ENCODE assay signal across 7 cellular contexts in genomic region chr9:32378496-32378895, GRCh38. TPM values are rescaled to one million over a fixed set of nuclear protein-coding genes. Genes with fewer than 3 reads are reported as not detected.
A peak's percentile ranks its signal among the peaks of the same experiment; 100 is the strongest.
DNase-seq lines count a peak whose midpoint lies in the region; ATAC-seq and TF ChIP-seq lines count a peak whose summit lies in the region.

No MANE protein-coding gene starts in this region.

- H3K4me3 ChIP-seq in DND-41 (ENCODE audit: low read depth in 1 of 2, low read length in 2 of 2): no peak overlapping the region
- no peak overlapping the region for H3K4me3 ChIP-seq in fibroblast of mammary gland (ENCODE audit: control insufficient read depth, low read depth, low read length)

- H3K9me3 Mint-ChIP-seq in WTC11 (no peaks in the 10 kb centered on the region), neural crest cell (peaks cover 2% of the 10 kb centered on the region)

- no peak overlapping the region for H3K27ac ChIP-seq in DND-41 (ENCODE audit: low read length)

- H3K4me1 Mint-ChIP-seq in WTC11 (peaks cover 11% of the 10 kb centered on the region), neural crest cell (peaks cover 8% of the 10 kb centered on the region)

- no peaks in the 10 kb centered on the region for H3K9me3 ChIP-seq in DND-41 (ENCODE audit: insufficient read depth, low read length, severe bottlenecking)

- H3K27me3 Mint-ChIP-seq in WTC11 (ENCODE audit: low read depth) (peaks cover 26% of the 10 kb centered on the region), neural crest cell (ENCODE audit: low read depth) (peaks cover 50% of the 10 kb centered on the region)

- peaks cover 6% of the 10 kb centered on the region for H3K27me3 ChIP-seq in DND-41 (ENCODE audit: insufficient read depth, low read length, poor library complexity)

- H3K4me2 ChIP-seq in DND-41 (ENCODE audit: insufficient read depth, low read length): peak overlapping the region; percentile 61

- H2AFZ ChIP-seq in DND-41 (ENCODE audit: low read depth, low read length): peak overlapping the region; percentile 62

- no peak overlapping the region for H3K9ac ChIP-seq in DND-41 (ENCODE audit: low read depth, low read length)

- DNase-seq in DND-41: peak; percentile 48
- peak; percentile 43 for DNase-seq in NCI-H2196 treated with DMSO at 0.1 percent for 48 hours (lab: John Stamatoyannopoulos, UW; ENCODE audit: unreplicated experiment)
- DNase-seq in WTC11 (ENCODE audit: low spot score): no peak
- peak; percentile 82 for DNase-seq in fibroblast of mammary gland (ENCODE audit: low read depth)
- DNase-seq in neural crest cell (ENCODE audit: low read depth, low spot score): peak; percentile 33

- H3K36me3 Mint-ChIP-seq in WTC11 (no peaks in the 10 kb centered on the region), neural crest cell (ENCODE audit: low read depth) (no peaks in the 10 kb centered on the region)

- no peaks in the 10 kb centered on the region for H4K20me1 ChIP-seq in DND-41 (ENCODE audit: insufficient read depth, low read length)

- no peaks in the 10 kb centered on the region for H3K36me3 ChIP-seq in DND-41 (ENCODE audit: insufficient read depth, low read length)

- POLR2A ChIA-PET in WTC11 (lab: Charles Lee): no interaction called here

- H3K27ac Mint-ChIP-seq in WTC11 (no peak overlapping the region), neural crest cell (ENCODE audit: unreplicated experiment) (no peak overlapping the region)

- H3K79me2 ChIP-seq in DND-41 (ENCODE audit: insufficient read depth, low read length): no peaks in the 10 kb centered on the region

- peaks cover 13% of the 10 kb centered on the region for H3K4me1 ChIP-seq in DND-41 (ENCODE audit: insufficient read depth, low read length)

- TF ChIP-seq CTCF in DND-41 (IDR thresholded peaks at IDR 0.05; ENCODE audit: borderline replicate concordance, extremely low read depth, low read length, poor library complexity, severe bottlenecking) (peak; percentile 86), WTC11 (IDR thresholded peaks at IDR 0.05) (peak; percentile 56), fibroblast of mammary gland (conservative IDR thresholded peaks at IDR 0.05; ENCODE audit: control insufficient read depth, insufficient read depth, low read depth, low read length) (peak; percentile 97), neural crest cell (conservative IDR thresholded peaks at IDR 0.05) (peak; percentile 87)

- CTCF ChIA-PET in WTC11 (lab: Charles Lee): interaction anchor here (0.6 to 5.3 kb wide), 39 partner anchors 10 to 1139 kb away, joined by 3 to 245 read pairs (median 4); partner anchors contain the start of genes DNAJA1, NDUFB6, RIGI and SMIM27

- ATAC-seq in DND-41 (ENCODE audit: insufficient read depth, low read depth): peak; percentile 83
- ATAC-seq in GM19372 (IDR thresholded peaks at IDR 0.05; ENCODE audit: low read depth, unreplicated experiment): peak; percentile 78
- ATAC-seq in HG03342 (IDR thresholded peaks at IDR 0.05; ENCODE audit: unreplicated experiment): peak; percentile 77
- ATAC-seq in WTC11: peak; percentile 84

- H3K4me3 Mint-ChIP-seq in WTC11 (peak overlapping the region; percentile 30), neural crest cell (peak overlapping the region; percentile 15)

TF ChIP-seq in WTC11, 78 proteins besides CTCF, POLR2A, EP300 and RAD21:
- no peak for TF ChIP-seq EMX1 (CRISPR knock-in tag; IDR thresholded peaks at IDR 0.05)
- no peak for TF ChIP-seq GRHL2 (CRISPR knock-in tag; IDR thresholded peaks at IDR 0.05; ENCODE audit: insufficient replicate concordance, severe bottlenecking)
- TF ChIP-seq KAT7 (CRISPR knock-in tag; IDR thresholded peaks at IDR 0.05; ENCODE audit: borderline replicate concordance): no peak
- no peak for TF ChIP-seq IRF2 (CRISPR knock-in tag; IDR thresholded peaks at IDR 0.05; ENCODE audit: borderline replicate concordance, low read depth)
- TF ChIP-seq MYBL2 (CRISPR knock-in tag; IDR thresholded peaks at IDR 0.05): no peak
- TF ChIP-seq ZSCAN18 (CRISPR knock-in tag; IDR thresholded peaks at IDR 0.05): no peak
- TF ChIP-seq STAT6 (CRISPR knock-in tag; conservative IDR thresholded peaks at IDR 0.05; ENCODE audit: low read depth): no peak
- no peak for TF ChIP-seq NFATC4 (CRISPR knock-in tag; IDR thresholded peaks at IDR 0.05)
- no peak for TF ChIP-seq ERG (CRISPR knock-in tag; IDR thresholded peaks at IDR 0.05)

RNA-seq across cellular contexts. Expression of gene ACO1, which starts 5.9 kb away (rescaled TPM):
- total RNA-seq in WTC11 (2021): 40.2 to 44.8 TPM (median 44.5 TPM) in 3 replicates
- total RNA-seq in neural crest cell: 33.7 and 33.9 TPM in 2 replicates
